22 cellular contexts compared by ENCODE assay signal in genomic region chr3:146416366-146416765, GRCh38.
"Had no signal": no experiment of that assay in that cellular context is flagged by ENCODE, and none has a peak within 500 bp of the region (broad histone marks: within the 10 kb centered on the region; RNA-seq: fewer than 3 reads in every experiment).

No MANE protein-coding gene starts in this region.

- DNase-seq: KBM-7, MV-4-11, NCI-H1048, NCI-H1105, NCI-H1417, NCI-H1436 treated with DMSO at 0.1 percent for 48 hours, NCI-H1694, NCI-H1930, NCI-H2081, NCI-H2171, NCI-H226, NCI-H446, NCI-H510A treated with DMSO at 0.1 percent for 48 hours, NCI-H526, PC-9, Peyer's patch, Right ventricle myocardium superior, RPMI8226, SIG-M5, SK-N-SH, SW 1271, T-cell had no signal

- ATAC-seq: T-cell had no signal
